14 cellular contexts compared by ENCODE assay signal in the genomic region with DNA sequence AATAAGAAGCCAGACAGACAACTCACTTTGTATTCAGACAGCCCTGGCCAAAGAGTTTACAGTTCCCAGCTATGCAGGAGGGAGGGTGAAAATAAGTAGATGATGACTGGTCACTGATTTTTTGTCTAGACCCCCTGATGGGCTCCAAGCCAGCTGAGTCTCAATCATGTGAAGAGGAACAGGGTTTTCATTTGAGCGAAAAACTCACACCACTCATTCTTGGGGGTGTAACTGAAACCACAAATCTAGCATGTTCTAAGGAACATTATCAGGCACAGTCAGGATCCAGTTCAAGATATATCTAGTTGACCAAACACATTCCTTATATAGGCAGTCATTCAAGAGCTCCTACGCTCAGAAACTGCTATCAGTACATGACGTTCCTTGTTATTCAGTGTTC. TPM values are rescaled to one million over a fixed set of nuclear protein-coding genes. Genes with fewer than 3 reads are reported as not detected.
DNase-seq lines count a peak whose midpoint lies in the region; TF ChIP-seq lines count a peak whose summit lies in the region.
"Had no signal": no experiment of that assay in that cellular context is flagged by ENCODE, and none has a peak within 500 bp of the region (broad histone marks: within the 10 kb centered on the region; RNA-seq: fewer than 3 reads in every experiment).

No MANE protein-coding gene starts in this region.

- DNase-seq in HFFc6 (peak; percentile 77), brain pericyte (ENCODE audit: low read depth, low spot score) (peak; percentile 57), hepatic stellate cell (ENCODE audit: low spot score) (peak; percentile 77), stromal cell of bone marrow (ENCODE audit: low read depth) (peak; percentile 45), NCI-H2227 treated with DMSO at 0.1 percent for 48 hours (lab: John Stamatoyannopoulos, UW) (no peak), RPMI8226 (no peak), NCI-H1694 treated with DMSO at 0.1 percent for 48 hours (lab: John Stamatoyannopoulos, UW) (no peak)
- DNase-seq in effector CD4-positive, alpha-beta T cell = no peak
- DNase-seq: immature natural killer cell, NCI-H1105, NCI-H82, substantia nigra had no signal

- peak overlapping the region; percentile 71 for H3K27ac Mint-ChIP-seq in HFFc6
- H3K27ac Mint-ChIP-seq: activated naive CD4-positive, alpha-beta T cell treated with anti-CD3 and anti-CD28 coated beads, Interleukin-2, amount 50 U/mL, for 24 hours; immature natural killer cell; neural progenitor cell had no signal

- H3K4me1 Mint-ChIP-seq in HFFc6 (ENCODE audit: low read depth) = peaks cover 31% of the 10 kb centered on the region
- H3K4me1 Mint-ChIP-seq: activated naive CD4-positive, alpha-beta T cell treated with anti-CD3 and anti-CD28 coated beads, Interleukin-2, amount 50 U/mL, for 24 hours; immature natural killer cell had no signal

- no peak overlapping the region for H3K4me3 Mint-ChIP-seq in HFFc6
- H3K4me3 Mint-ChIP-seq: activated naive CD4-positive, alpha-beta T cell treated with anti-CD3 and anti-CD28 coated beads, Interleukin-2, amount 50 U/mL, for 24 hours; immature natural killer cell; neural progenitor cell had no signal

- no peak for TF ChIP-seq CTCF in HFFc6 (IDR thresholded peaks at IDR 0.05)

- H3K27me3 Mint-ChIP-seq in HFFc6 (ENCODE audit: insufficient read depth) = no peaks in the 10 kb centered on the region; the same call in 1 of the 2 replicates

- H3K36me3 Mint-ChIP-seq in HFFc6 (ENCODE audit: low read depth) = peaks cover 5% of the 10 kb centered on the region; the same call in 1 of the 2 replicates
- H3K36me3 Mint-ChIP-seq: activated naive CD4-positive, alpha-beta T cell treated with anti-CD3 and anti-CD28 coated beads, Interleukin-2, amount 50 U/mL, for 24 hours; immature natural killer cell had no signal

- no peaks in the 10 kb centered on the region for H3K9me3 Mint-ChIP-seq in HFFc6
- H3K9me3 Mint-ChIP-seq: activated naive CD4-positive, alpha-beta T cell treated with anti-CD3 and anti-CD28 coated beads, Interleukin-2, amount 50 U/mL, for 24 hours; immature natural killer cell had no signal

RNA-seq across cellular contexts. Expression of a gene that starts 59.0 kb away (rescaled TPM):
- 10 to 100 TPM; 20.1 to 50.6 (median 23.3) TPM for total RNA-seq in HFFc6 (2021; fragmentation: NEBNext Ultra II Directional; extraction: Animal tissue kit (Norgen Biotek cat#: 25700))

Comparison
In these comparisons a context has a peak if more than half of its experiments do, and no peak if none do; other contexts are left out.
1. DNase-seq: peak in HFFc6 (single experiment), brain pericyte (single experiment), hepatic stellate cell (single experiment) and stromal cell of bone marrow (single experiment); none in NCI-H2227 treated with DMSO at 0.1 percent for 48 hours (single experiment), RPMI8226 (single experiment), effector CD4-positive, alpha-beta T cell (single experiment) and NCI-H1694 treated with DMSO at 0.1 percent for 48 hours (single experiment).